27 cellular contexts compared by ENCODE assay signal in the genomic region with DNA sequence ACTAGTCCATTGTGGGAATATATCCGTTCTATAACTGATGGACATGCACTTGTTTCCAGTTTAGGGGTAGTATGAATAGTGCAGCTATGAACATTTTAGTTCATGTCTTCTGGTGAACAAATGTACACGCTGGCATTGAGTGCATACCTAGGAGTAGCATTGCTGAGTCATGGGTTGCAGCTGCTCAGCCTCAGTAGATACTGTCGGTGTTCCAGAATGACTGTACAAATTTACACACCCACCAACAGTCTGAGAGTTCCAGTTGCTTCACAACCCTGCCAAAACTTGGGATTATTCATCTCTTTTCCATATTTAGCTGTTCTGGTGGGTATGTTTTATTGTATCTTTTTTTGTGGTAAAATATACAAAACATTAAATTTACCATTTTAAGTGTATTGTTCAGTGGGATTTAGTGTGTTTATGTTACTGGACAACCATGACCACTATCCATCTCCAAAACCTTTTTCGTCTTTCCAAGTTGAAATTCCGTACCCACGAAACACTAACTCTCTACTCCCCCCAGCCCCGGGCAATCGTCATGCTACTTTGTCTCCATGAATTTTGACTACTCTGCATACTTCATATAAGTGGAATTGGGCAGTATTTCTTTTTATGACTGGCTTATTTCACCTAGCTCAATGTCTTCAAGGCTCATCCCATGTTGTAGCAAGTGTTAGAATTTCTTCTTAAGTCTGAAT.
A peak's percentile ranks its signal among the peaks of the same experiment; 100 is the strongest.
DNase-seq lines count a peak whose midpoint lies in the region; ATAC-seq and TF ChIP-seq lines count a peak whose summit lies in the region.
"Had no signal": no experiment of that assay in that cellular context is flagged by ENCODE, and none has a peak within 500 bp of the region (broad histone marks: within the 10 kb centered on the region; RNA-seq: fewer than 3 reads in every experiment).

No MANE protein-coding gene starts in this region.

- ATAC-seq in foreskin keratinocyte: peak; percentile 57
- ATAC-seq: T-helper 17 cell had no signal

- no peaks in the 10 kb centered on the region for H3K36me3 Mint-ChIP-seq in activated naive CD8-positive, alpha-beta T cell treated with anti-CD3 and anti-CD28 coated beads for 36 hours
- H3K36me3 Mint-ChIP-seq: CD4-positive, CD25-positive, alpha-beta regulatory T cell had no signal

- DNase-seq in AG10803 (ENCODE audit: low read depth) (peak; percentile 70), HT1080 (ENCODE audit: low read depth) (peak; percentile 10), astrocyte of the cerebellum (ENCODE audit: low read depth) (peak; percentile 26), foreskin keratinocyte (peak in 1 of 2 donors; percentile 68), NOMO-1 treated with dmso at 0.1 percent for 144 hours (lab: John Stamatoyannopoulos, UW; ENCODE audit: unreplicated experiment) (no peak), NCI-H1436 (lab: John Stamatoyannopoulos, UW) (no peak), mesendoderm (no peak)
- DNase-seq in activated naive CD8-positive, alpha-beta T cell treated with anti-CD3 and anti-CD28 coated beads for 36 hours: no peak
- DNase-seq: ACHN; activated CD4-positive, alpha-beta T cell treated with anti-CD3 and anti-CD28 coated beads, Interleukin-2, amount 50 U/mL, for 4 hours; activated T-cell treated with anti-CD3 and anti-CD28 coated beads for 4 hours; aorta; CD4-positive, CD25-positive, alpha-beta regulatory T cell; DMS53; endodermal cell; foreskin melanocyte; KBM-7; kidney; NCI-H1105 treated with DMSO at 0.1 percent for 48 hours; NCI-H526 treated with DMSO at 0.1 percent for 48 hours; SIG-M5; spleen; T-helper 17 cell had no signal

- no peak overlapping the region for H2BK15ac ChIP-seq in mesendoderm (replicated peaks; ENCODE audit: low read depth)

- no peak overlapping the region for H3K27ac Mint-ChIP-seq in activated naive CD8-positive, alpha-beta T cell treated with anti-CD3 and anti-CD28 coated beads for 36 hours
- H3K27ac Mint-ChIP-seq: endodermal cell, memory B cell, T-helper 17 cell had no signal

- in situ Hi-C loops in astrocyte of the cerebellum (cut with HindIII; ENCODE audit: low sequenced_read_pairs): no loop called here

- peaks cover 3% of the 10 kb centered on the region for H3K4me1 Mint-ChIP-seq in activated naive CD8-positive, alpha-beta T cell treated with anti-CD3 and anti-CD28 coated beads for 36 hours
- H3K4me1 Mint-ChIP-seq: T-helper 17 cell had no signal

- H3K27me3 Mint-ChIP-seq in activated naive CD8-positive, alpha-beta T cell treated with anti-CD3 and anti-CD28 coated beads for 36 hours: no peaks in the 10 kb centered on the region
- H3K27me3 Mint-ChIP-seq: CD4-positive, CD25-positive, alpha-beta regulatory T cell; memory B cell; T-helper 17 cell had no signal

- no peaks in the 10 kb centered on the region for H3K36me3 ChIP-seq in mesendoderm (ENCODE audit: control insufficient read depth, insufficient read depth, low read length)
- H3K36me3 ChIP-seq: spleen, vagina had no signal

- no peak overlapping the region for H3K23ac ChIP-seq in mesendoderm (ENCODE audit: low read length)

- no peak overlapping the region for H3K18ac ChIP-seq in mesendoderm (ENCODE audit: low read length)

- H3K4me1 ChIP-seq in foreskin keratinocyte (peaks cover 13% of the 10 kb centered on the region), mesendoderm (ENCODE audit: control insufficient read depth, low read depth, low read length) (no peaks in the 10 kb centered on the region)

- no peak overlapping the region for H4K8ac ChIP-seq in mesendoderm (ENCODE audit: low read depth, low read length)

- H3K9me3 Mint-ChIP-seq in activated naive CD8-positive, alpha-beta T cell treated with anti-CD3 and anti-CD28 coated beads for 36 hours: no peaks in the 10 kb centered on the region
- H3K9me3 Mint-ChIP-seq: CD4-positive, CD25-positive, alpha-beta regulatory T cell; endodermal cell had no signal

- H4K5ac ChIP-seq in mesendoderm (ENCODE audit: low read length): no peak overlapping the region

- no peak overlapping the region for H3K4me3 Mint-ChIP-seq in activated naive CD8-positive, alpha-beta T cell treated with anti-CD3 and anti-CD28 coated beads for 36 hours
- H3K4me3 Mint-ChIP-seq: CD4-positive, CD25-positive, alpha-beta regulatory T cell; endodermal cell; memory B cell; neural crest cell; T-helper 17 cell had no signal

- H3K9ac ChIP-seq in mesendoderm (ENCODE audit: low read length): no peak overlapping the region

- H3K27me3 ChIP-seq in foreskin keratinocyte: no peaks in the 10 kb centered on the region
- no peaks in the 10 kb centered on the region for H3K27me3 ChIP-seq in mesendoderm (ENCODE audit: insufficient read depth, low read length, poor library complexity)
- H3K27me3 ChIP-seq: spleen, vagina had no signal

- H2BK120ac ChIP-seq in mesendoderm (ENCODE audit: low read depth, low read length): no peak overlapping the region

- H3K27ac ChIP-seq in foreskin keratinocyte (no peak overlapping the region), mesendoderm (ENCODE audit: low read depth, low read length) (no peak overlapping the region)
- H3K27ac ChIP-seq: spleen, vagina, VCaP had no signal

- WGBS in mesendoderm (ENCODE audit: extremely low coverage, insufficient coverage, low lambda C conversion rate): no CpG with 5 or more reads among the region's 8 CpGs

- no peaks in the 10 kb centered on the region for H3K79me2 ChIP-seq in mesendoderm (ENCODE audit: control insufficient read depth, insufficient read depth, low read length)

- H3K4me2 ChIP-seq in mesendoderm (ENCODE audit: low read length): no peak overlapping the region

- no peak overlapping the region for H3K4ac ChIP-seq in mesendoderm (ENCODE audit: low read depth, low read length)

- TF ChIP-seq CTCF in AG10803 (conservative IDR thresholded peaks at IDR 0.05; ENCODE audit: low read length) (no peak), astrocyte of the cerebellum (IDR thresholded peaks at IDR 0.05; ENCODE audit: low read depth, low read length, missing control alignments) (no peak), foreskin keratinocyte (conservative IDR thresholded peaks at IDR 0.05) (no peak)

- H3K4me3 ChIP-seq in AG10803 (ENCODE audit: low read length): no peak overlapping the region
- H3K4me3 ChIP-seq in astrocyte of the cerebellum (ENCODE audit: low read depth, low read length): no peak overlapping the region
- no peak overlapping the region for H3K4me3 ChIP-seq in mesendoderm (ENCODE audit: low read length)
- H3K4me3 ChIP-seq: spleen, vagina had no signal

- H2BK5ac ChIP-seq in mesendoderm (ENCODE audit: low read length): no peak overlapping the region

- no peaks in the 10 kb centered on the region for H3K79me1 ChIP-seq in mesendoderm (ENCODE audit: low read length)

- no peak overlapping the region for H3K56ac ChIP-seq in mesendoderm (ENCODE audit: low read length)

- no peak overlapping the region for H2AK5ac ChIP-seq in mesendoderm (ENCODE audit: low read length)

Comparison
In these comparisons a context has a peak if more than half of its experiments do, and no peak if none do; other contexts are left out.
1. DNase-seq: peak in AG10803 (single experiment), HT1080 (single experiment) and astrocyte of the cerebellum (single experiment); none in activated naive CD8-positive, alpha-beta T cell treated with anti-CD3 and anti-CD28 coated beads for 36 hours (single experiment), NOMO-1 treated with dmso at 0.1 percent for 144 hours (single experiment), NCI-H1436 (single experiment) and mesendoderm (single experiment).